In the genomic region with DNA sequence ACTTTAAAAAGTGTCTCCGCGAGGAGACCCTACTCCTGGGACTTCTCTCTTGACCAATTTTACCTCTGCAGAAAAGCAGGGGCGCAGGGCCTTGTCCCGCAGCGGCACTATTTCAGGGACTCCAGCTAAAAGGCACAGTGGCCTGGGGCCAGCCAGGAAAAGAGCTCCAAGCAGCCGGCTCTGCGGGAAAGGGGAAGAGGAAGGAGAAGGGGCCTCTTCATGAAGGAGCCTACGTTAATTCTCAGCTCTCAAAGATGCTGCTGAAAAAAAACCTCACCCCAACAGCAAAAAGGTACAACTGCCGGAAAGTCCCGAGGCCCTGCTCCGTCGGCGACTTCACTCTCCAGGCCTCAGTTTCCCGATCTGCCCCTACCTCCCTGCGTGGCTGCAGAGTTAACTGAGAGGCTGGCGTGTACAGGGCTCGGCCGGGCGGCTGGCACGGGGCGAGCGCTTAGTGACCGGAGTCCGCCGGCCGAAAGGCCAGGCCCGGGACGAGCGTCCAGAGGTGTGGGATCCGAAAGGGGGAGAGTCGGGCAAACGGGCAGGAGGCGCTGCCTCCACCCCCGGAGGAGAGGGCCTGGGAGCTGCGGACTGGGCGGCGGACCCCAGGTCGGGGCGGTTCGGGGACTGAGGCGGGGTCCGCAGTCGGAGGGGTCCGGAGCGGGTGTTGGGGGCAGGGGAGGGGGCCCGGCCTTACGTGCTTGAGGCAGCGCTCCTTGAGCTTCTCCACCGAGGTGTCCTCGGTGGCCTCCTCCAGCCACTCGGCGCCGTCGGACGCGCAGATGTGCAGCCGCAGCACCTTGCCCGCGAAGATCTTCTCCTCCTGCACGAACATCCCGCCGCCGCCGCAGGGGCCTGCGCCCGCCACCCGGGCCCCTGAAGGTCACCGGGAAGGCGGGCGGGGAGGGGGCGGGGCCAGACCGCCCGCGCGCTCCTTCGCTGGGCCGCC, we compare ENCODE assay signal across 8 cellular contexts. TPM values are rescaled to one million over a fixed set of nuclear protein-coding genes. Genes with fewer than 3 reads are reported as not detected.
DNase-seq lines count a peak whose midpoint lies in the region; ATAC-seq and TF ChIP-seq lines count a peak whose summit lies in the region.

No MANE protein-coding gene starts in this region.

- TF ChIP-seq CTCF in WERI-Rb-1 (IDR thresholded peaks at IDR 0.05; ENCODE audit: low read depth, low read length) = no peak
- no peak for TF ChIP-seq CTCF in foreskin keratinocyte (conservative IDR thresholded peaks at IDR 0.05)
- TF ChIP-seq CTCF in ovary (IDR thresholded peaks at IDR 0.05) = no peak

- H3K4me3 ChIP-seq in WERI-Rb-1 (ENCODE audit: low read depth, low read length) (peak overlapping the region; percentile 88), ovary (peak overlapping the region; percentile 98)

- H3K9me3 ChIP-seq in WERI-Rb-1 (ENCODE audit: severe bottlenecking) = no peaks in the 10 kb centered on the region
- H3K9me3 ChIP-seq in ovary = no peaks in the 10 kb centered on the region

- in situ Hi-C loops in ACHN (cut with HindIII; ENCODE audit: low pct_ligation_motif_present, low pct_unique_long_range_greater_than_20kb, low sequenced_read_pairs) = no loop called here

- H3K4me1 ChIP-seq in foreskin keratinocyte (peaks cover 6% of the 10 kb centered on the region), ovary (ENCODE audit: insufficient read depth) (peaks cover 4% of the 10 kb centered on the region)

- DNase-seq in ACHN = peak; percentile 39
- no peak for DNase-seq in WERI-Rb-1
- DNase-seq in foreskin keratinocyte = peak in 1 of 2 donors; percentile 5
- DNase-seq in ovary = peak in 2 of 5 donors; percentile 27 to 37
- no peak for DNase-seq in cortex of kidney (lab: John Stamatoyannopoulos, UW)

- 2 to 3% (median 2%) methylated on average over 45 to 77 of the region's 77 CpGs for WGBS in ovary, 3 donors

- H3K27me3 ChIP-seq in WERI-Rb-1 (ENCODE audit: insufficient read depth, low read depth, severe bottlenecking) (no peaks in the 10 kb centered on the region), foreskin keratinocyte (no peaks in the 10 kb centered on the region), ovary (no peaks in the 10 kb centered on the region)

- no peak for TF ChIP-seq POLR2A in ovary (IDR thresholded peaks at IDR 0.05)

- ATAC-seq in GM18517 (IDR thresholded peaks at IDR 0.05; ENCODE audit: unreplicated experiment) (peak; percentile 14), HG03442 (IDR thresholded peaks at IDR 0.05; ENCODE audit: unreplicated experiment) (peak; percentile 29), foreskin keratinocyte (peak; percentile 1), HG02970 (IDR thresholded peaks at IDR 0.05; ENCODE audit: low FRiP score, unreplicated experiment) (no peak)

- H3K36me3 ChIP-seq in WERI-Rb-1 = peaks cover 8% of the 10 kb centered on the region
- H3K36me3 ChIP-seq in ovary = no peaks in the 10 kb centered on the region

- H3K27ac ChIP-seq in WERI-Rb-1 (peak overlapping the region; percentile 82), foreskin keratinocyte (peak overlapping the region; percentile 81), ovary (peak overlapping the region; percentile 39 to 42)

- no peak for TF ChIP-seq EP300 in ovary (IDR thresholded peaks at IDR 0.05)

- intact Hi-C loops in ovary (cut with DNase I) = loop anchor here (5.0 to 10.0 kb wide), 5 partner anchors 96 to 358 kb away; partner anchors contain the start of genes KCNT1 (in 1 of the 4) and QSOX2 (in 1 of the 4)

RNA-seq across cellular contexts. Expression of gene UBAC1, which starts 0.6 kb away (rescaled TPM):
- total RNA-seq in foreskin keratinocyte (58.0 and 58.8 TPM in 2 replicates), ovary (10 to 100 TPM; 29.4 to 42.0 (median 34.9) TPM)
- polyA plus RNA-seq in foreskin keratinocyte (56.9 and 58.6 TPM in 2 replicates), ovary (10 to 100 TPM; 19.7 to 33.3 TPM)

RNA-seq across cellular contexts. Expression of gene CAMSAP1, which starts 53.3 kb away (rescaled TPM):
- total RNA-seq in foreskin keratinocyte (17.5 and 20.1 TPM in 2 replicates), ovary (10 to 100 TPM; 17.1 to 62.6 (median 44.3) TPM)
- polyA plus RNA-seq in foreskin keratinocyte (3.5 and 4.4 TPM in 2 replicates), ovary (10 to 100 TPM in 1 of 2 donors, 1 to 10 TPM in 1; 9.4 to 11.7 TPM)
